ENCODE assay signal across 8 cellular contexts in the genomic region with DNA sequence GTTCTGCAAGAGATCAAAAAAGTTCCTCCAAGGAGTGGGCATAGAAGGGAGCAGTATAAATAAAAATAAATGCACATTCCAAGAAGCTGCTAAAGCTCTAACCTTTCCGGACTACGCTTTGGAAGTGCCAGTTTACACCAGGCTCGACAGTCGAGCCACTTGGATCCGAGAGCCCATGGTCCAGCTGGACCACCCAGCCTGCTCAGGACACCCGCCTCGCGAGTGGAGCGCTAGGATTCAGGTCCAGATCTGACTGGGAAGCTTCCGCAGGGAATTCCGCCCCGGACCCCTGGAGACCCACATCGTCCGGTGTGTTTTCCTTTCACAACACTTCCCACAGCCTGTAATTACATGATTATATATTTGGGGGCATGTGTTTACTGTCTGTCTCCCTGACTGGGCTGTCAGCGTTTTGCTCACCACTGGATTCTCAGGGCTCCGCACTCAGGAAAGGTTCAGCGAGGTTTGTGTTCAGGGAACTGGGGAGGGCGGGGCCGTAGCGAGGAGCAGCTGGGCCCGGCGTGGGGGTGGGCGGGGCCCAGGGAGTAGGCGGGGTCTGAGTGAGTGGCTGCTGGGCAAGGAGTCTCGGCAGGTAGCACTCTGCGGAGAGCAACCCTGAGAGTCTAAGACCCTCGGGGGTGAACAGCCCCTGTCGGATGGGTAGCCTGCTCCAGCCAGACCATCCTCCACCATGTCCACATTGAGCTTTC. TPM values are rescaled to one million over a fixed set of nuclear protein-coding genes. Genes with fewer than 3 reads are reported as not detected.
DNase-seq lines count a peak whose midpoint lies in the region; ATAC-seq and TF ChIP-seq lines count a peak whose summit lies in the region.

No MANE protein-coding gene starts in this region.

- ATAC-seq in GM19455 (IDR thresholded peaks at IDR 0.05; ENCODE audit: unreplicated experiment) = peak; percentile 80

- H3K4me1 ChIP-seq in HUES48 (ENCODE audit: control insufficient read depth, insufficient read depth, low read length) = no peaks in the 10 kb centered on the region

- H3K9ac ChIP-seq in HUES48 (ENCODE audit: low read depth, low read length) = no peak overlapping the region

- no peak overlapping the region for H3K27ac Mint-ChIP-seq in MCF 10A (ENCODE audit: low read depth, unreplicated experiment)

- H3K36me3 ChIP-seq in HUES48 (ENCODE audit: control insufficient read depth, insufficient read depth, low read length) = no peaks in the 10 kb centered on the region

- POLR2A ChIA-PET in AG04450 (lab: Yijun Ruan, JAX) = interaction anchor here (2.0 kb wide), 1 partner anchor 53 kb away, joined by 12 read pairs; a partner anchor contains a TSS
- POLR2A ChIA-PET in MCF 10A (lab: Yijun Ruan, JAX) = interaction anchor here (0.6 to 2.9 kb wide), 5 partner anchors 11 to 1165 kb away, joined by 3 to 10 read pairs (median 3); a partner anchor contains a TSS

- BruUV-seq in MCF 10A (replicated peaks; lab: Mats Ljungman, UMichigan) = no TSS peak

- H3K36me3 Mint-ChIP-seq in MCF 10A (ENCODE audit: insufficient read depth, unreplicated experiment) = no peaks in the 10 kb centered on the region

- H3K27me3 ChIP-seq in AG04450 (ENCODE audit: control insufficient read depth, insufficient read depth, low read length) (peaks cover 11% of the 10 kb centered on the region), HUES48 (ENCODE audit: control insufficient read depth, insufficient read depth, low read length) (peaks cover 32% of the 10 kb centered on the region)

- H3K4me3 Mint-ChIP-seq in MCF 10A (ENCODE audit: unreplicated experiment) = peak overlapping the region; percentile 7

- no peaks in the 10 kb centered on the region for H3K4me1 Mint-ChIP-seq in MCF 10A (ENCODE audit: insufficient read depth, unreplicated experiment)

- H3K9me3 ChIP-seq in AG04450 (ENCODE audit: control insufficient read depth, insufficient read depth, low read length) (no peaks in the 10 kb centered on the region), HUES48 (ENCODE audit: control insufficient read depth, insufficient read depth, low read length) (no peaks in the 10 kb centered on the region)

- CTCF ChIA-PET in AG04450 (lab: Charles Lee) (interaction anchor here (0.5 to 2.8 kb wide), 4 partner anchors 16 to 498 kb away, joined by 3 to 17 read pairs (median 3); no protein-coding TSS in a partner anchor), MCF 10A (lab: Yijun Ruan, JAX) (interaction anchor here (0.5 to 2.0 kb wide), 5 partner anchors 12 to 520 kb away, joined by 3 to 11 read pairs (median 4); no protein-coding TSS in a partner anchor)

- intact Hi-C loops in MCF 10A (cut with micrococcal nuclease) = no loop called here

- no peaks in the 10 kb centered on the region for H3K9me3 Mint-ChIP-seq in MCF 10A (ENCODE audit: unreplicated experiment)

- DNase-seq in AG04450 (ENCODE audit: low read depth, low spot score) (no peak), MCF 10A (ENCODE audit: unreplicated experiment) (peak; percentile 70), iris pigment epithelial cell (ENCODE audit: low read depth) (peak; percentile 64), NOMO-1 treated with dmso at 0.1 percent for 144 hours (lab: John Stamatoyannopoulos, UW; ENCODE audit: unreplicated experiment) (no peak)
- peak; percentile 40 to 62 for DNase-seq in stimulated activated CD4-positive, alpha-beta T cell treated with anti-CD3 and anti-CD28 coated beads, Interleukin-15, amount 100 ng/mL, for 1 hour (ENCODE audit: low read depth in 1 of 2, low spot score in 1 of 2)

- H3K27me3 Mint-ChIP-seq in MCF 10A (ENCODE audit: insufficient read depth, unreplicated experiment) = no peaks in the 10 kb centered on the region

- peak overlapping the region; percentile 58 for H3K4me3 ChIP-seq in AG04450 (ENCODE audit: low read depth, low read length)
- peak overlapping the region; percentile 67 for H3K4me3 ChIP-seq in HUES48 (ENCODE audit: low read depth, low read length)
- peak overlapping the region; percentile 51 for H3K4me3 ChIP-seq in WI38 (ENCODE audit: low read depth, low read length)

- H3K27ac ChIP-seq in AG04450 (ENCODE audit: low read depth, low read length) (no peak overlapping the region), HUES48 (ENCODE audit: low read depth, low read length) (no peak overlapping the region)

- TF ChIP-seq CTCF in AG04450 (IDR thresholded peaks at IDR 0.05; ENCODE audit: low read depth, low read length) (no peak), WI38 (IDR thresholded peaks at IDR 0.05; ENCODE audit: low read depth, low read length) (no peak), MCF 10A (IDR thresholded peaks at IDR 0.05; ENCODE audit: unreplicated experiment) (no peak)

RNA-seq across cellular contexts. Expression of a gene that starts 52.3 kb away (rescaled TPM):
- polyA plus RNA-seq in AG04450 (2011; rRNA removed) = 86.0 and 118 TPM in 2 replicates
- 119 and 142 TPM in 2 replicates for polyA minus RNA-seq in AG04450 (2011; rRNA and poly(A)+ RNA removed)
- total RNA-seq in MCF 10A (2022) = 60.1 and 68.4 TPM in 2 replicates

Comparison
In these comparisons a context has a peak if more than half of its experiments do, and no peak if none do; other contexts are left out.
1. DNase-seq: peak in MCF 10A (single experiment), iris pigment epithelial cell (single experiment) and stimulated activated CD4-positive, alpha-beta T cell treated with anti-CD3 and anti-CD28 coated beads, Interleukin-15, amount 100 ng/mL, for 1 hour (2 of 2); none in AG04450 (single experiment) and NOMO-1 treated with dmso at 0.1 percent for 144 hours (single experiment).
2. Peak in every context shown above with its lines, with median percentiles within 50 percentile points of each other: H3K4me3 ChIP-seq.